9 cellular contexts compared by ENCODE assay signal in genomic region chr6:498795-499231, GRCh38.
A peak's percentile ranks its signal among the peaks of the same experiment; 100 is the strongest.
DNase-seq lines count a peak whose midpoint lies in the region; ATAC-seq, FAIRE-seq and TF ChIP-seq lines count a peak whose summit lies in the region.
"Had no signal": no experiment of that assay in that cellular context is flagged by ENCODE, and none has a peak within 500 bp of the region (broad histone marks: within the 10 kb centered on the region; RNA-seq: fewer than 3 reads in every experiment).

No MANE protein-coding gene starts in this region.

- FAIRE-seq in astrocyte (lab: Jason Lieb, UNC): no peak

- H3K9ac ChIP-seq in astrocyte (ENCODE audit: low read length): no peak overlapping the region

- no peaks in the 10 kb centered on the region for H3K9me3 Mint-ChIP-seq in CD8-positive, alpha-beta memory T cell
- H3K9me3 Mint-ChIP-seq in astrocyte (ENCODE audit: unreplicated experiment): no peaks in the 10 kb centered on the region

- ATAC-seq in GM21526 (IDR thresholded peaks at IDR 0.05; ENCODE audit: low FRiP score, unreplicated experiment): peak; percentile 54
- no peak for ATAC-seq in omental fat pad (ENCODE audit: low FRiP score)
- no peak for ATAC-seq in GM19023 (IDR thresholded peaks at IDR 0.05; ENCODE audit: unreplicated experiment)

- CTCF ChIA-PET in CD8-positive, alpha-beta memory T cell (lab: Charles Lee): interaction anchor here (1.1 to 1.7 kb wide), 2 partner anchors 9 to 310 kb away, joined by 4 to 5 read pairs; no protein-coding TSS in a partner anchor

- H3K27ac ChIP-seq in CD8-positive, alpha-beta memory T cell (ENCODE audit: low read depth, low read length): no peak overlapping the region
- no peak overlapping the region for H3K27ac ChIP-seq in astrocyte (ENCODE audit: low read depth, low read length)

- H3K4me1 Mint-ChIP-seq in CD8-positive, alpha-beta memory T cell: peaks cover 55 to 76% (median 73%) of the 10 kb centered on the region in 3 donors
- H3K4me1 Mint-ChIP-seq in astrocyte (ENCODE audit: low read depth, unreplicated experiment): peaks cover 14% of the 10 kb centered on the region

- no peak overlapping the region for H3K4me2 ChIP-seq in astrocyte (ENCODE audit: low read length)

- H3K4me3 ChIP-seq in CD8-positive, alpha-beta memory T cell (ENCODE audit: low read length): no peak overlapping the region
- H3K4me3 ChIP-seq in astrocyte (ENCODE audit: insufficient read depth, low read depth, low read length) (no peak overlapping the region), foreskin fibroblast (ENCODE audit: low read depth in 1 of 2, low read length in 2 of 2) (no peak overlapping the region)

- peak in 2 of 5 donors; percentile 28 to 60 for DNase-seq in CD8-positive, alpha-beta memory T cell
- peak; percentile 36 to 58 for DNase-seq in Kasumi-1 (lab: John Stamatoyannopoulos, UW)
- peak; percentile 10 for DNase-seq in astrocyte (ENCODE audit: low read depth)
- no peak for DNase-seq in kidney glomerular epithelial cell (lab: John Stamatoyannopoulos, UW)
- DNase-seq in omental fat pad (ENCODE audit: low spot score): no peak
- DNase-seq in foreskin fibroblast: no peak
- DNase-seq: NCI-H1105 treated with DMSO at 0.1 percent for 48 hours had no signal

- H3K27me3 ChIP-seq in CD8-positive, alpha-beta memory T cell (ENCODE audit: insufficient read depth, low read length, poor library complexity, severe bottlenecking): no peaks in the 10 kb centered on the region
- H3K27me3 ChIP-seq in astrocyte (ENCODE audit: insufficient read depth, low read length): no peaks in the 10 kb centered on the region

- no peak overlapping the region for H2AFZ ChIP-seq in astrocyte (ENCODE audit: low read depth, low read length)

- H3K79me2 ChIP-seq in astrocyte (ENCODE audit: insufficient read depth, low read length): no peaks in the 10 kb centered on the region

- TF ChIP-seq CTCF in astrocyte (IDR thresholded peaks at IDR 0.05; ENCODE audit: insufficient read depth, low read depth, low read length) (no peak), omental fat pad (IDR thresholded peaks at IDR 0.05) (no peak), foreskin fibroblast (IDR thresholded peaks at IDR 0.05; ENCODE audit: low read depth, low read length) (no peak)

- H3K4me3 Mint-ChIP-seq in CD8-positive, alpha-beta memory T cell: peak overlapping the region; percentile 45 to 79 (median 68)
- H3K4me3 Mint-ChIP-seq in astrocyte (ENCODE audit: unreplicated experiment): no peak overlapping the region

- H3K36me3 Mint-ChIP-seq in CD8-positive, alpha-beta memory T cell: peaks cover 7 to 21% (median 9%) of the 10 kb centered on the region in 3 donors
- peaks cover 4% of the 10 kb centered on the region for H3K36me3 Mint-ChIP-seq in astrocyte (ENCODE audit: low read depth, unreplicated experiment)

- peak overlapping the region; percentile 72 to 93 (median 89) for H3K27ac Mint-ChIP-seq in CD8-positive, alpha-beta memory T cell
- peak overlapping the region; percentile 75 for H3K27ac Mint-ChIP-seq in astrocyte (ENCODE audit: unreplicated experiment)

- peaks cover 50% of the 10 kb centered on the region for H3K4me1 ChIP-seq in CD8-positive, alpha-beta memory T cell (ENCODE audit: insufficient read depth, low read length)
- H3K4me1 ChIP-seq in astrocyte (ENCODE audit: insufficient read depth, low read length): no peaks in the 10 kb centered on the region

- H3K36me3 ChIP-seq in CD8-positive, alpha-beta memory T cell (ENCODE audit: insufficient read depth, low read length): peaks cover 9% of the 10 kb centered on the region
- peaks cover 11% of the 10 kb centered on the region for H3K36me3 ChIP-seq in astrocyte (ENCODE audit: insufficient read depth, low read length)

- H3K9me3 ChIP-seq in CD8-positive, alpha-beta memory T cell (ENCODE audit: low read length): no peaks in the 10 kb centered on the region
- H3K9me3 ChIP-seq in astrocyte (ENCODE audit: insufficient read depth, low read depth, low read length): no peaks in the 10 kb centered on the region

- no peaks in the 10 kb centered on the region for H3K27me3 Mint-ChIP-seq in CD8-positive, alpha-beta memory T cell
- no peaks in the 10 kb centered on the region for H3K27me3 Mint-ChIP-seq in astrocyte (ENCODE audit: low read depth, unreplicated experiment)

- POLR2A ChIA-PET in CD8-positive, alpha-beta memory T cell (lab: Charles Lee): interaction anchor here (1.0 kb wide), 2 partner anchors 24 to 108 kb away, joined by 4 read pairs; no protein-coding TSS in a partner anchor

- H4K20me1 ChIP-seq in astrocyte (ENCODE audit: insufficient read depth, low read length): no peaks in the 10 kb centered on the region

Comparison
In these comparisons a context has a peak if more than half of its experiments do, and no peak if none do; other contexts are left out.
1. DNase-seq: peak in Kasumi-1 (2 of 2) and astrocyte (single experiment); none in kidney glomerular epithelial cell (single experiment), omental fat pad (single experiment) and foreskin fibroblast (0 of 2).